In the genomic region with DNA sequence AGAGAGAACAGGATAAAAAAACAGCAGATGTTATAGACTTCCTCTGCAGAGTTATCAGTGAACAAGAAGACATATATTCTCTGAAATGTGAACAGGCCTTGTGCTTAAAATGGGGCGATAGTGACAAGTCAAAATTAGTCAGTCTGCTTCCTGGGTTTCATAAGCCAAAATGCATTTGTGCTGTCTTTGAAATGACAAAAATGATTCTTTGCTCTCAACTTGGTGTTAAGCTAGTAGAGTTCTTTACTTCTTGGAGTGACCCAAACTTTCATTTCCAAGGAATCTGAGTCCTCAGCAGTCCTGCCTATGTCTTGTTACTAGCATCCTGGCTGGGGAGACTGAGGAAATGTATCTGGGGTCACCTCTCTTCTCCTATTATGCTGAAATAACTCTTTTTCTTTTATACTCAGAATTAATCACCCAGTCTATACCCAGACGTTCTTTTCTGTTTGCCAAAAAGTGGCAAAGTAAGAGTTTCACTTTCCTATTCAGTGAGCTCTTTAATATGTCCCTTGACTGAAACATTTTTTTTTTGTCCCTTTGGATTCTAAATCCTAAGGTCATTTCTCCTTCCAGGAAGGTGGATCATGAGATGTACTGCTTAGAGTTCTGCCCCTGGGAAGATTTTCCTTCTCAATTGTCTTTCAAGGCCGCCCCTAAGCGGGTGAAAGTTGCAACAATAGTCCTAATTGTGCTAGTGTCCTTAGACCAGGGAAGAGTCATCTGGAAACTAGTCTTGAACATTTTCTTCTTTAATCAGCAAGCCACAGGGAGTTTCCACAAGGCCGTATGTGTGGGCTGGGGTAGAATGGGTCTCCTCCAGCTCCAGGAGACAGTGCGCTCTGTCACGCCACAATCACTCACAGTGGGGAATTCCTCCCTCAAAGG, we compare ENCODE assay signal across 9 cellular contexts. TPM values are rescaled to one million over a fixed set of nuclear protein-coding genes. Genes with fewer than 3 reads are reported as not detected.
DNase-seq lines count a peak whose midpoint lies in the region; ATAC-seq and TF ChIP-seq lines count a peak whose summit lies in the region.
"Had no signal": no experiment of that assay in that cellular context is flagged by ENCODE, and none has a peak within 500 bp of the region (broad histone marks: within the 10 kb centered on the region; RNA-seq: fewer than 3 reads in every experiment).

No MANE protein-coding gene starts in this region.

- H3K9me3 Mint-ChIP-seq in HFFc6, result no peaks in the 10 kb centered on the region

- H3K27ac Mint-ChIP-seq in HFFc6, result no peak overlapping the region

- WGBS in right cardiac atrium, result 65% methylated on average over 7 of the region's 7 CpGs
- 44 to 57% (median 51%) methylated on average over 7 of the region's 7 CpGs for WGBS in spleen, 5 donors

- H3K4me1 Mint-ChIP-seq in HFFc6 (ENCODE audit: low read depth), result no peaks in the 10 kb centered on the region

- TF ChIP-seq CTCF in right atrium auricular region (IDR thresholded peaks at IDR 0.05) (no peak), spleen (IDR thresholded peaks at IDR 0.05 in 8 of 11, conservative IDR thresholded peaks at IDR 0.05 in 3 of 11) (no peak), HFFc6 (IDR thresholded peaks at IDR 0.05) (no peak), WERI-Rb-1 (IDR thresholded peaks at IDR 0.05; ENCODE audit: low read depth, low read length) (no peak)

- ATAC-seq in right cardiac atrium, result no peak
- peak; percentile 64 for ATAC-seq in HG03139 (IDR thresholded peaks at IDR 0.05; ENCODE audit: unreplicated experiment)

- DNase-seq in right atrium auricular region (ENCODE audit: low spot score) (peak; percentile 49), right cardiac atrium (no peak), activated T-cell treated with anti-CD3 and anti-CD28 coated beads for 48 hours (ENCODE audit: low read depth) (peak; percentile 68), spleen (no peak), SKM-1 treated with dmso at 0.1 percent for 144 hours (lab: John Stamatoyannopoulos, UW; ENCODE audit: unreplicated experiment) (no peak), HFFc6 (no peak), WERI-Rb-1 (no peak)

- intact Hi-C loops in right cardiac atrium (cut with DNase I) (no loop called here), spleen (cut with DNase I; ENCODE audit: low total_unique reads) (no loop called here)

- H3K9me3 ChIP-seq in right atrium auricular region (no peaks in the 10 kb centered on the region), right cardiac atrium (ENCODE audit: control insufficient read depth, low read length) (no peaks in the 10 kb centered on the region), spleen (no peaks in the 10 kb centered on the region), WERI-Rb-1 (ENCODE audit: severe bottlenecking) (no peaks in the 10 kb centered on the region)
- H3K9me3 ChIP-seq: BLaER1 had no signal

- H3K36me3 Mint-ChIP-seq in HFFc6 (ENCODE audit: low read depth), result no peaks in the 10 kb centered on the region

- no peaks in the 10 kb centered on the region for H3K36me3 ChIP-seq in right atrium auricular region
- no peaks in the 10 kb centered on the region for H3K36me3 ChIP-seq in spleen
- no peaks in the 10 kb centered on the region for H3K36me3 ChIP-seq in WERI-Rb-1
- H3K36me3 ChIP-seq: BLaER1 had no signal

- H3K4me3 ChIP-seq in right atrium auricular region (no peak overlapping the region), right cardiac atrium (ENCODE audit: low read length) (no peak overlapping the region), spleen (no peak overlapping the region), WERI-Rb-1 (ENCODE audit: low read depth, low read length) (no peak overlapping the region)
- H3K4me3 ChIP-seq: BLaER1 had no signal

- H3K27me3 ChIP-seq in right atrium auricular region (no peaks in the 10 kb centered on the region), right cardiac atrium (ENCODE audit: control insufficient read depth, insufficient read depth) (no peaks in the 10 kb centered on the region), spleen (replicated peaks in 1 of 7) (no peaks in the 10 kb centered on the region), WERI-Rb-1 (ENCODE audit: insufficient read depth, low read depth, severe bottlenecking) (no peaks in the 10 kb centered on the region)
- H3K27me3 ChIP-seq: BLaER1 had no signal

- peaks cover 10% of the 10 kb centered on the region for H3K27me3 Mint-ChIP-seq in HFFc6 (ENCODE audit: insufficient read depth)

- TF ChIP-seq POLR2A in spleen (IDR thresholded peaks at IDR 0.05), result no peak

- H3K27ac ChIP-seq in right atrium auricular region, result no peak overlapping the region
- no peak overlapping the region for H3K27ac ChIP-seq in right cardiac atrium (ENCODE audit: low read length)
- H3K27ac ChIP-seq in spleen, result peak overlapping the region in 7 of 8 donors; percentile 16 to 74 (median 57)
- H3K27ac ChIP-seq in WERI-Rb-1, result no peak overlapping the region
- H3K27ac ChIP-seq: BLaER1 had no signal

- H3K4me1 ChIP-seq in right atrium auricular region, result no peaks in the 10 kb centered on the region
- peaks cover 2% of the 10 kb centered on the region for H3K4me1 ChIP-seq in right cardiac atrium (ENCODE audit: control insufficient read depth, insufficient read depth, low read length)
- H3K4me1 ChIP-seq in spleen, result peaks cover 0 to 22% (median 18%) of the 10 kb centered on the region in 6 donors

- no peak overlapping the region for H3K4me3 Mint-ChIP-seq in HFFc6

RNA-seq across cellular contexts. Expression of gene RDX, which starts 52.9 kb away (rescaled TPM):
- 10 to 100 TPM; 58.8 to 78.5 TPM for total RNA-seq in right atrium auricular region
- total RNA-seq in right cardiac atrium, result 100 to 1,000 TPM; 110 to 135 (median 122) TPM
- 37.5 TPM for polyA plus RNA-seq in right cardiac atrium
- 100 to 1,000 TPM in 3 of 7 donors, 10 to 100 TPM in 4; 70.2 to 138 (median 97.6) TPM for total RNA-seq in spleen
- 10 to 100 TPM; 11.7 to 36.6 (median 15.8) TPM for polyA plus RNA-seq in spleen
- 100 to 1,000 TPM; 105 to 131 (median 112) TPM for total RNA-seq in HFFc6 (2021; fragmentation: NEBNext Ultra II Directional; extraction: Animal tissue kit (Norgen Biotek cat#: 25700))

Comparison
In these comparisons a context has a peak if more than half of its experiments do, and no peak if none do; other contexts are left out.
1. DNase-seq: peak in right atrium auricular region (single experiment) and activated T-cell treated with anti-CD3 and anti-CD28 coated beads for 48 hours (single experiment); none in right cardiac atrium (0 of 3), spleen (single experiment), SKM-1 treated with dmso at 0.1 percent for 144 hours (single experiment), HFFc6 (single experiment) and WERI-Rb-1 (single experiment).
2. H3K27ac ChIP-seq: peak in spleen (7 of 8); none in right atrium auricular region (0 of 2), right cardiac atrium (single experiment) and WERI-Rb-1 (single experiment).